In the genomic region with DNA sequence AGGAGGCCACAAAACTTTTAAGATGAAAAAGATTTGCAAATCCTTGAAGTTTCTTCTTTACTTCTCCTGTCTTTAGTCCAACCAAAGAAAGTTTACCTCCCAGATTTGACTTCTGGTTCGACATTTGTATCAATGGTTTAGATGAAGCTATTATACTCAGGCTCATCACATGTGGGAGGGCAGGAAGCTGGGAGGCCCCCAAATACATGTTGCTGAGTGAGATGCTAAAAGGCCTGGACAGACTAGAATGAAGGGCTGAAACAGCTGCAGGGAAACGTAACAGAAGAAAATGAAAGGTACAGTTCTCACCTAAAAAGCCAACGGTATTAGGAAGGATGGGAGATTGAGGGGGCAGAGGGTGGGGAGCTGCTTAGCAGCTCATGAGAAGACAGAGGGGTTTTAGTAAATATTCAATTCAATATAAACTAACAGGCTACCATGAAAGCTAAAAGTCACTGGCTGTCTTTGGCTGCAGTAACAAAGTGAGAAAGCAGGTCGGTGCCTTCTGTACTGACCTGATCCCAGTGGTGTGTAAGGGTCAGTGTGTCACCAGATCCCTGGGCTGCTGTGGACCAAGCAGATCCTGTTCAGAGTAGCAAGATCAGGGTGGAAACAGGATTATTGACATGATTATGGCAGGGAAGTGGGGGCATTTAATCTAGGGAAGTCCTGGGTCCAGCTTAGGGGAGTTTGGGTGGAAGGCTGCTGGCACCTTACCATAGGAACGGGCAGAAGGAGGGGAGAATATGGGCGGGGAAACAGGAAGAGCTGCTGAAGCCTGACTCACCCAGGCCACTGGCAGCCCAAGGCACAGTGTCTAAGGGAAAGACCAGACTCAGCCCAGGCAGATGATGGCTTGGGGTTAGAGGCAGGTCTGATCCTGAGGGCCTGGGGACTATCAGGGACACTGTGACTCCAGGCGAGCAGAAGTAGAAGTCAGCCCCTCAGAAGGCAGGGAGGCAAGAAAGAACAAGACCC, we compare ENCODE assay signal across 8 cellular contexts.
DNase-seq lines count a peak whose midpoint lies in the region; ATAC-seq and TF ChIP-seq lines count a peak whose summit lies in the region.

No MANE protein-coding gene starts in this region.

- H2BK15ac ChIP-seq in neuronal stem cell (ENCODE audit: low read length), result no peak overlapping the region

- H2BK120ac ChIP-seq in neuronal stem cell (ENCODE audit: low read depth, low read length), result peak overlapping the region; percentile 11

- H3K36me3 ChIP-seq in mammary epithelial cell (ENCODE audit: insufficient read depth, low read length) (no peaks in the 10 kb centered on the region), neuronal stem cell (replicated peaks in 1 of 2; ENCODE audit: control insufficient read depth in 2 of 2, insufficient read depth in 2 of 2, low read length in 2 of 2) (no peaks in the 10 kb centered on the region)

- H4K8ac ChIP-seq in neuronal stem cell (ENCODE audit: low read depth, low read length), result no peak overlapping the region

- no peak overlapping the region for H3K4me3 ChIP-seq in mammary epithelial cell (replicated peaks in 1 of 3; ENCODE audit: insufficient read depth in 1 of 3, low read depth in 2 of 3, low read length in 3 of 3)
- no peak overlapping the region for H3K4me3 ChIP-seq in neuronal stem cell (ENCODE audit: low read length in 2 of 2)

- no peak overlapping the region for H2AK5ac ChIP-seq in neuronal stem cell (ENCODE audit: low read depth, low read length)

- no peaks in the 10 kb centered on the region for H3K79me1 ChIP-seq in neuronal stem cell (ENCODE audit: low read depth, low read length)

- H4K91ac ChIP-seq in neuronal stem cell (ENCODE audit: low read depth, low read length, poor library complexity), result no peak overlapping the region

- no TSS peak for BruUV-seq in mammary epithelial cell (replicated peaks; lab: Mats Ljungman, UMichigan)

- H3K9ac ChIP-seq in mammary epithelial cell (ENCODE audit: insufficient read depth, low read length), result no peak overlapping the region
- no peak overlapping the region for H3K9ac ChIP-seq in neuronal stem cell (ENCODE audit: low read depth, low read length, poor library complexity)

- H3K27ac ChIP-seq in mammary epithelial cell (ENCODE audit: insufficient read depth, low read depth, low read length) (no peak overlapping the region), neuronal stem cell (replicated peaks; ENCODE audit: low read length) (no peak overlapping the region)

- dilution Hi-C loops in mammary epithelial cell (cut with HindIII; ENCODE audit: low sequenced_read_pairs), result no loop called here

- intact Hi-C loops in mammary epithelial cell (cut with micrococcal nuclease), result loop anchor here (5.0 kb wide), 3 partner anchors 42 to 252 kb away; partner anchors contain the start of gene UBE2Q1

- H3K18ac ChIP-seq in neuronal stem cell (ENCODE audit: low read length), result no peak overlapping the region

- H3K4me2 ChIP-seq in mammary epithelial cell (ENCODE audit: insufficient read depth, low read depth, low read length) (no peak overlapping the region), neuronal stem cell (ENCODE audit: insufficient read depth, low read length, poor library complexity, severe bottlenecking) (no peak overlapping the region)

- H2AFZ ChIP-seq in mammary epithelial cell (ENCODE audit: low read depth, low read length) (peak overlapping the region; percentile 23), neuronal stem cell (ENCODE audit: low read length) (no peak overlapping the region)

- H3K27me3 ChIP-seq in mammary epithelial cell (ENCODE audit: insufficient read depth, low read length), result no peaks in the 10 kb centered on the region
- H3K27me3 ChIP-seq in neuronal stem cell (ENCODE audit: control insufficient read depth in 3 of 3, insufficient read depth in 3 of 3, low read depth in 1 of 3, low read length in 3 of 3), result no peaks in the 10 kb centered on the region

- DNase-seq in GDM1 (lab: John Stamatoyannopoulos, UW) (peak; percentile 25), Kasumi-1 (lab: John Stamatoyannopoulos, UW) (peak; percentile 8 to 36), mammary epithelial cell (peak; percentile 60), neuronal stem cell (ENCODE audit: low spot score) (no peak), iPS-NIHi7 (ENCODE audit: extremely low spot score) (no peak), ecto neural progenitor cell (ENCODE audit: low spot score) (no peak), mesenteric fat pad (ENCODE audit: low spot score) (no peak)

- no peaks in the 10 kb centered on the region for H3K9me3 ChIP-seq in mammary epithelial cell (replicated peaks; ENCODE audit: insufficient read depth, low read length)
- peaks cover 0 to 3% of the 10 kb centered on the region in 2 donors for H3K9me3 ChIP-seq in neuronal stem cell (replicated peaks in 1 of 2; ENCODE audit: control insufficient read depth in 2 of 2, insufficient read depth in 1 of 2, low read depth in 1 of 2, low read length in 2 of 2)

- in situ Hi-C loops in mammary epithelial cell (cut with MboI; ENCODE audit: low sequenced_read_pairs in 2 of 2), result no loop called here

- CTCF ChIA-PET in mammary epithelial cell (lab: Charles Lee; ENCODE audit: low non-redundant PET), result interaction anchor here (0.7 kb wide), 1 partner anchor 867 kb away, joined by 3 read pairs; no protein-coding TSS in a partner anchor

- H3K4me1 ChIP-seq in mammary epithelial cell (ENCODE audit: insufficient read depth, low read length), result peaks cover 25% of the 10 kb centered on the region
- peaks cover 24 to 32% of the 10 kb centered on the region in 2 donors for H3K4me1 ChIP-seq in neuronal stem cell (ENCODE audit: control insufficient read depth in 2 of 2, insufficient read depth in 1 of 2, low read depth in 1 of 2, low read length in 2 of 2)

- no peak overlapping the region for H3K14ac ChIP-seq in neuronal stem cell (ENCODE audit: low read length)

- ATAC-seq in HG02610 (IDR thresholded peaks at IDR 0.05; ENCODE audit: unreplicated experiment), result no peak

- no peak overlapping the region for H3K23ac ChIP-seq in neuronal stem cell (ENCODE audit: low read depth, low read length, poor library complexity)

- TF ChIP-seq CTCF in mammary epithelial cell (conservative IDR thresholded peaks at IDR 0.05 in 1 of 2, IDR thresholded peaks at IDR 0.05 in 1 of 2; ENCODE audit: extremely low read depth in 1 of 2, insufficient read depth in 1 of 2, low read depth in 1 of 2, low read length in 2 of 2), result no peak

- WGBS in mammary epithelial cell (ENCODE audit: low coverage, missing lambda C conversion rate), result 45% methylated on average over 7 of the region's 7 CpGs
- no CpG with 5 or more reads among the region's 7 CpGs for WGBS in neuronal stem cell (ENCODE audit: extremely low coverage in 2 of 2, insufficient read length in 2 of 2, insufficient replicate concordance in 1 of 2), 2 donors

- no peaks in the 10 kb centered on the region for H4K20me1 ChIP-seq in mammary epithelial cell (ENCODE audit: insufficient read depth, low read length)

- H2BK5ac ChIP-seq in neuronal stem cell (ENCODE audit: low read length), result no peak overlapping the region

- no peaks in the 10 kb centered on the region for H3K79me2 ChIP-seq in mammary epithelial cell (ENCODE audit: insufficient read depth, low read length)

- H2BK12ac ChIP-seq in neuronal stem cell (ENCODE audit: low read length), result no peak overlapping the region

- H3K4ac ChIP-seq in neuronal stem cell (ENCODE audit: low read length), result no peak overlapping the region

Comparison
In these comparisons a context has a peak if more than half of its experiments do, and no peak if none do; other contexts are left out.
1. DNase-seq: peak in GDM1 (single experiment), Kasumi-1 (2 of 2) and mammary epithelial cell (single experiment); none in neuronal stem cell (single experiment), iPS-NIHi7 (single experiment), ecto neural progenitor cell (single experiment) and mesenteric fat pad (single experiment).